Comparison of ENCODE assay signal across 30 cellular contexts in genomic region chr13:70505809-70506208, GRCh38.
"Had no signal": no experiment of that assay in that cellular context is flagged by ENCODE, and none has a peak within 500 bp of the region (broad histone marks: within the 10 kb centered on the region; RNA-seq: fewer than 3 reads in every experiment).

No MANE protein-coding gene starts in this region.

- H3K36me3 ChIP-seq: esophagus squamous epithelium, heart right ventricle, left lung, lower lobe of right lung, stomach, suprapubic skin, tibial nerve, WERI-Rb-1 had no signal

- H3K27ac ChIP-seq: epithelial cell of prostate, esophagus squamous epithelium, heart right ventricle, left lung, lower lobe of right lung, stomach, suprapubic skin, tibial nerve, WERI-Rb-1 had no signal

- H3K27ac Mint-ChIP-seq: activated naive CD8-positive, alpha-beta T cell; nephron; progenitor cell of endocrine pancreas; stimulated activated naive B cell treated with anti-CD40 and anti-IgM and Interleukin-4, amounts not matched to agents 10 μg/mL and 1 μg/mL and 100 μg/mL, for 72 hours; T-helper 17 cell had no signal

- H3K9me3 Mint-ChIP-seq: nephron; stimulated activated naive B cell treated with anti-CD40 and anti-IgM and Interleukin-4, amounts not matched to agents 10 μg/mL and 1 μg/mL and 100 μg/mL, for 72 hours had no signal

- H3K27me3 ChIP-seq: esophagus squamous epithelium, heart right ventricle, left lung, stomach, suprapubic skin, tibial nerve had no signal

- H3K4me1 ChIP-seq: esophagus squamous epithelium, heart right ventricle, left lung, lower lobe of right lung, stomach, suprapubic skin, tibial nerve had no signal

- H3K36me3 Mint-ChIP-seq: activated naive CD8-positive, alpha-beta T cell; stimulated activated naive B cell treated with anti-CD40 and anti-IgM and Interleukin-4, amounts not matched to agents 10 μg/mL and 1 μg/mL and 100 μg/mL, for 72 hours had no signal

- H3K27me3 Mint-ChIP-seq: activated naive CD8-positive, alpha-beta T cell; progenitor cell of endocrine pancreas; stimulated activated naive B cell treated with anti-CD40 and anti-IgM and Interleukin-4, amounts not matched to agents 10 μg/mL and 1 μg/mL and 100 μg/mL, for 72 hours; T-helper 17 cell had no signal

- H3K4me1 Mint-ChIP-seq: nephron; stimulated activated naive B cell treated with anti-CD40 and anti-IgM and Interleukin-4, amounts not matched to agents 10 μg/mL and 1 μg/mL and 100 μg/mL, for 72 hours; T-helper 17 cell had no signal

- ATAC-seq: activated CD4-positive, CD25-positive, alpha-beta regulatory T cell treated with anti-CD3 and anti-CD28 coated beads, Interleukin-2, amount 50 U/mL, for 24 hours; heart right ventricle; left lung; lower lobe of right lung; mucosa of descending colon; stimulated activated naive B cell treated with anti-CD40 and anti-IgM and Interleukin-4, amounts not matched to agents 10 μg/mL and 1 μg/mL and 100 μg/mL, for 72 hours; T-helper 17 cell had no signal

- H3K9me3 ChIP-seq: esophagus squamous epithelium, left lung, lower lobe of right lung, mucosa of descending colon, stomach, suprapubic skin, tibial nerve had no signal

- H3K4me3 ChIP-seq: esophagus squamous epithelium, heart right ventricle, left lung, lower lobe of right lung, mucosa of descending colon, smooth muscle cell, stomach, suprapubic skin, tibial nerve had no signal

- DNase-seq: activated CD4-positive, alpha-beta T cell treated with anti-CD3 and anti-CD28 coated beads for 48 hours; activated CD4-positive, alpha-beta T cell treated with anti-CD3 and anti-CD28 coated beads, Interleukin-2, amount 50 U/mL, for 48 hours; activated CD8-positive, alpha-beta memory T cell treated with anti-CD3 and anti-CD28 coated beads for 24 hours; activated effector memory CD4-positive, alpha-beta T cell treated with Interleukin-2 at 50 U/mL for 16 hours; activated naive CD4-positive, alpha-beta T cell treated with Interleukin-2 at 50 U/mL for 16 hours; anterior cingulate cortex; dermis blood vessel endothelial cell; effector CD4-positive, alpha-beta T cell; esophagus squamous epithelium; foreskin melanocyte; heart right ventricle; kidney glomerular epithelial cell; left lung; lower lobe of right lung; mesenchymal stem cell; mucosa of descending colon; stimulated activated CD4-positive, alpha-beta T cell treated with anti-CD3 and anti-CD28 coated beads, Interleukin-1b, Interleukin-23, amount 100 ng/mL, for 48 hours; stimulated activated naive B cell treated with anti-CD40 and anti-IgM and Interleukin-4, amounts not matched to agents 10 μg/mL and 1 μg/mL and 100 μg/mL, for 72 hours; stomach; T-helper 17 cell; T1000; WERI-Rb-1 had no signal

- H3K4me3 Mint-ChIP-seq: activated naive CD8-positive, alpha-beta T cell; nephron; stimulated activated naive B cell treated with anti-CD40 and anti-IgM and Interleukin-4, amounts not matched to agents 10 μg/mL and 1 μg/mL and 100 μg/mL, for 72 hours; T-helper 17 cell had no signal
